ENCODE assay signal across 1 cellular context in genomic region chrX:45164995-45165394, GRCh38.
TF ChIP-seq lines count a peak whose summit lies in the region.

No MANE protein-coding gene starts in this region.

TF ChIP-seq in K562, 482 proteins besides CTCF, POLR2A, EP300 and RAD21 (continued from another document and continues in another):
- TF ChIP-seq NR0B1 (IDR thresholded peaks at IDR 0.05; ENCODE audit: partially characterized antibody) (no peak), ZNF41 (CRISPR knock-in tag; conservative IDR thresholded peaks at IDR 0.05) (0 out of 2 replicates have a peak, but pooled peaks have one; percentile 20), ID3 (CRISPR knock-in tag; IDR thresholded peaks at IDR 0.05) (no peak), ID3 (tag; IDR thresholded peaks at IDR 0.05) (peak; percentile 81; the same call in 1 of the 2 replicates), ATF2 (CRISPR knock-in tag; IDR thresholded peaks at IDR 0.05) (no peak), ARNT (IDR thresholded peaks at IDR 0.05) (0 out of 4 replicates have a peak, but pooled peaks of 1 of the 2 experiments have one; percentile 23), CBFA2T3 (IDR thresholded peaks at IDR 0.05) (peak; percentile 90), NCOR1 (IDR thresholded peaks at IDR 0.05) (peak; percentile 81), C11orf30 (IDR thresholded peaks at IDR 0.05; ENCODE audit: low read depth) (no peak), NFE2 (IDR thresholded peaks at IDR 0.05; ENCODE audit: low read depth) (0 out of 2 replicates have a peak, but pooled peaks have one; percentile 23), ELF4 (CRISPR knock-in tag; IDR thresholded peaks at IDR 0.05) (0 out of 2 replicates have a peak, but pooled peaks have one; percentile 27), CBFA2T2 (conservative IDR thresholded peaks at IDR 0.05) (peak; percentile 84), UBTF (IDR thresholded peaks at IDR 0.05; ENCODE audit: borderline replicate concordance in 1 of 2, low read depth in 2 of 2, low read length in 2 of 2) (no peak), CREB5 (CRISPR knock-in tag; IDR thresholded peaks at IDR 0.05) (no peak), NFIC (IDR thresholded peaks at IDR 0.05) (peak; percentile 42), ELF1 (tag; IDR thresholded peaks at IDR 0.05) (no peak), CHD7 (IDR thresholded peaks at IDR 0.05; ENCODE audit: low read depth, low read length) (no peak), SMARCA5 (IDR thresholded peaks at IDR 0.05) (no peak), ARID2 (IDR thresholded peaks at IDR 0.05) (no peak), NELFE (IDR thresholded peaks at IDR 0.05; ENCODE audit: insufficient read depth, insufficient read length) (no peak), GATA2 (CRISPR knock-in tag; IDR thresholded peaks at IDR 0.05) (peak; percentile 54; the same call in 1 of the 2 replicates), PYGO2 (tag; IDR thresholded peaks at IDR 0.05) (no peak), TEAD1 (CRISPR knock-in tag; IDR thresholded peaks at IDR 0.05) (peak in 1 of 2 experiments; percentile 80; a peak in 1 of 4 replicates), SMAD4 (CRISPR knock-in tag; conservative IDR thresholded peaks at IDR 0.05) (peak; percentile 58), TGIF2 (CRISPR knock-in tag; IDR thresholded peaks at IDR 0.05) (no peak), SOX6 (IDR thresholded peaks at IDR 0.05) (peak; percentile 77), MEIS2 (IDR thresholded peaks at IDR 0.05; ENCODE audit: partially characterized antibody) (peak; percentile 57), TCF3 (CRISPR knock-in tag; IDR thresholded peaks at IDR 0.05) (peak; percentile 80), ZBTB5 (IDR thresholded peaks at IDR 0.05) (no peak), SP2 (IDR thresholded peaks at IDR 0.05; ENCODE audit: extremely low read depth, low read depth, low read length, poor library complexity, severe bottlenecking) (no peak), ZEB2 (IDR thresholded peaks at IDR 0.05) (0 out of 2 replicates have a peak, but pooled peaks have one; percentile 23), DPF2 (IDR thresholded peaks at IDR 0.05) (peak; percentile 59), CTBP1 (IDR thresholded peaks at IDR 0.05; ENCODE audit: borderline replicate concordance) (peak; percentile 83), POLR2H (tag; IDR thresholded peaks at IDR 0.05; ENCODE audit: low read depth) (no peak), POLR2AphosphoS2 (IDR thresholded peaks at IDR 0.05; ENCODE audit: low read length) (no peak), SMAD2 (IDR thresholded peaks at IDR 0.05; ENCODE audit: low read depth, low read length) (no peak), CCAR2 (IDR thresholded peaks at IDR 0.05; ENCODE audit: low read depth, low read length) (no peak), KDM1A (IDR thresholded peaks at IDR 0.05) (peak; percentile 52 to 55; a peak in 3 of 4 replicates)
- TF ChIP-seq, protein P1, sequence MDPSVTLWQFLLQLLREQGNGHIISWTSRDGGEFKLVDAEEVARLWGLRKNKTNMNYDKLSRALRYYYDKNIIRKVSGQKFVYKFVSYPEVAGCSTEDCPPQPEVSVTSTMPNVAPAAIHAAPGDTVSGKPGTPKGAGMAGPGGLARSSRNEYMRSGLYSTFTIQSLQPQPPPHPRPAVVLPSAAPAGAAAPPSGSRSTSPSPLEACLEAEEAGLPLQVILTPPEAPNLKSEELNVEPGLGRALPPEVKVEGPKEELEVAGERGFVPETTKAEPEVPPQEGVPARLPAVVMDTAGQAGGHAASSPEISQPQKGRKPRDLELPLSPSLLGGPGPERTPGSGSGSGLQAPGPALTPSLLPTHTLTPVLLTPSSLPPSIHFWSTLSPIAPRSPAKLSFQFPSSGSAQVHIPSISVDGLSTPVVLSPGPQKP (CRISPR knock-in tag; IDR thresholded peaks at IDR 0.05) = no peak
- TF ChIP-seq, protein P2, sequence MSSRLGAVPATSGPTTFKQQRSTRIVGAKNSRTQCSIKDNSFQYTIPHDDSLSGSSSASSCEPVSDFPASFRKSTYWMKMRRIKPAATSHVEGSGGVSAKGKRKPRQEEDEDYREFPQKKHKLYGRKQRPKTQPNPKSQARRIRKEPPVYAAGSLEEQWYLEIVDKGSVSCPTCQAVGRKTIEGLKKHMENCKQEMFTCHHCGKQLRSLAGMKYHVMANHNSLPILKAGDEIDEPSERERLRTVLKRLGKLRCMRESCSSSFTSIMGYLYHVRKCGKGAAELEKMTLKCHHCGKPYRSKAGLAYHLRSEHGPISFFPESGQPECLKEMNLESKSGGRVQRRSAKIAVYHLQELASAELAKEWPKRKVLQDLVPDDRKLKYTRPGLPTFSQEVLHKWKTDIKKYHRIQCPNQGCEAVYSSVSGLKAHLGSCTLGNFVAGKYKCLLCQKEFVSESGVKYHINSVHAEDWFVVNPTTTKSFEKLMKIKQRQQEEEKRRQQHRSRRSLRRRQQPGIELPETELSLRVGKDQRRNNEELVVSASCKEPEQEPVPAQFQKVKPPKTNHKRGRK (tag; IDR thresholded peaks at IDR 0.05) = no peak
